Comparison of ENCODE assay signal across 11 cellular contexts in genomic region chr1:45552309-45552708, GRCh38. TPM values are rescaled to one million over a fixed set of nuclear protein-coding genes. Genes with fewer than 3 reads are reported as not detected.
DNase-seq lines count a peak whose midpoint lies in the region; ATAC-seq, FAIRE-seq and TF ChIP-seq lines count a peak whose summit lies in the region.
"Had no signal": no experiment of that assay in that cellular context is flagged by ENCODE, and none has a peak within 500 bp of the region (broad histone marks: within the 10 kb centered on the region; RNA-seq: fewer than 3 reads in every experiment).

No MANE protein-coding gene starts in this region.

- peaks cover 9 to 13% of the 10 kb centered on the region in 2 donors for H3K4me1 ChIP-seq in kidney (ENCODE audit: control insufficient read depth in 1 of 2, insufficient read depth in 1 of 2, low read depth in 1 of 2, low read length in 2 of 2)

- no peak overlapping the region for H3K27ac ChIP-seq in SK-N-MC
- peak overlapping the region in 1 of 2 donors; percentile 63 for H3K27ac ChIP-seq in kidney (ENCODE audit: low read depth in 2 of 2, low read length in 2 of 2)

- peak overlapping the region; percentile 92; the same call in 1 of the 2 replicates for H3K4me3 ChIP-seq in AG04449 (ENCODE audit: low read depth, low read length)
- H3K4me3 ChIP-seq in SK-N-MC, result peak overlapping the region; percentile 99
- peak overlapping the region; percentile 19 to 45 for H3K4me3 ChIP-seq in kidney (ENCODE audit: low read length in 2 of 2)

- no peak for TF ChIP-seq CTCF in AG04449 (IDR thresholded peaks at IDR 0.05; ENCODE audit: insufficient read depth, low read length, missing control alignments)
- TF ChIP-seq CTCF in kidney (IDR thresholded peaks at IDR 0.05; ENCODE audit: borderline replicate concordance, extremely low read depth, insufficient read depth), result no peak

- H3K36me3 ChIP-seq in SK-N-MC (ENCODE audit: insufficient read depth, low read length) (peaks cover 29% of the 10 kb centered on the region), kidney (ENCODE audit: control insufficient read depth in 1 of 2, insufficient read depth in 2 of 2, low read length in 2 of 2) (peaks cover 0 to 5% of the 10 kb centered on the region in 2 donors)

- intact Hi-C loops in kidney (cut with DNase I), result no loop called here

- ATAC-seq in GM21528 (IDR thresholded peaks at IDR 0.05; ENCODE audit: low FRiP score, unreplicated experiment) (no peak), HG03159 (IDR thresholded peaks at IDR 0.05; ENCODE audit: unreplicated experiment) (no peak), HG03135 (IDR thresholded peaks at IDR 0.05; ENCODE audit: unreplicated experiment) (no peak)

- no peak for FAIRE-seq in kidney (lab: Jason Lieb, UNC)
- FAIRE-seq: GM12892 had no signal

- H3K9ac ChIP-seq in SK-N-MC (ENCODE audit: insufficient read length) (peak overlapping the region; percentile 95), kidney (ENCODE audit: low read length in 2 of 2) (peak overlapping the region in 1 of 2 donors; percentile 15)

- H3K9me3 ChIP-seq in SK-N-MC (ENCODE audit: low read depth, low read length), result no peaks in the 10 kb centered on the region
- H3K9me3 ChIP-seq in kidney (ENCODE audit: control insufficient read depth in 1 of 2, low read length in 2 of 2), result no peaks in the 10 kb centered on the region

- POLR2A ChIA-PET in AG04449 (lab: Yijun Ruan, JAX), result interaction anchor here (2.4 kb wide), 1 partner anchor 31 kb away, joined by 9 read pairs; the partner anchor contains the start of gene PRDX1

- CTCF ChIA-PET in AG04449 (lab: Yijun Ruan, JAX), result interaction anchor here (1.0 to 12.4 kb wide), 3 partner anchors 12 to 59 kb away, joined by 3 to 131 read pairs (median 4); no protein-coding TSS in a partner anchor

- DNase-seq in AG04449 (ENCODE audit: low read depth, low spot score) (no peak), HK-2 (ENCODE audit: unreplicated experiment) (peak; percentile 22), SK-N-MC (ENCODE audit: low read depth, low spot score) (no peak), kidney (no peak), mesenteric fat pad (ENCODE audit: low spot score) (no peak)
- DNase-seq: NK-92 treated with Interleukin-12 subunit alpha and Interleukin-12 subunit beta, amount 100 ng/mL, for 24 hours; stimulated activated CD4-positive, alpha-beta T cell treated with anti-CD3 and anti-CD28 coated beads, Interleukin-4, amount 100 ng/mL, for 1 hour had no signal

RNA-seq across cellular contexts. Expression of gene AKR1A1, which starts 1.7 kb away (rescaled TPM):
- 147 TPM for total RNA-seq in kidney
- 431 TPM for polyA plus RNA-seq in kidney (ENCODE audit: insufficient read depth, low read depth, low replicate concordance)
- total RNA-seq in mesenteric fat pad, result 132 TPM

RNA-seq across cellular contexts. Expression of gene PRDX1, which starts 30.6 kb away (rescaled TPM):
- total RNA-seq in kidney (452 TPM), mesenteric fat pad (495 TPM)
- 1,042 TPM for polyA plus RNA-seq in kidney (ENCODE audit: insufficient read depth, low read depth, low replicate concordance)

RNA-seq across cellular contexts. Expression of gene NASP, which starts 31.5 kb away (rescaled TPM):
- total RNA-seq in kidney (51.6 TPM), mesenteric fat pad (57.6 TPM)
- 49.5 TPM for polyA plus RNA-seq in kidney (ENCODE audit: insufficient read depth, low read depth, low replicate concordance)

RNA-seq across cellular contexts. Expression of gene MMACHC, which starts 52.2 kb away (rescaled TPM):
- total RNA-seq in kidney (6.0 TPM), mesenteric fat pad (6.0 TPM)
- 10.2 TPM for polyA plus RNA-seq in kidney (ENCODE audit: insufficient read depth, low read depth, low replicate concordance)

RNA-seq across cellular contexts. Expression of gene CCDC163, which starts 52.4 kb away (rescaled TPM):
- total RNA-seq in kidney (3.4 TPM), mesenteric fat pad (2.4 TPM)
- 0.80 TPM for polyA plus RNA-seq in kidney (ENCODE audit: insufficient read depth, low read depth, low replicate concordance)

Comparison
In these comparisons a context has a peak if more than half of its experiments do, and no peak if none do; other contexts are left out.
1. H3K4me3 ChIP-seq: peak in every context shown above with its lines; median percentile 99 in SK-N-MC; 92 in AG04449; 32 in kidney.